ENCODE assay signal across 17 cellular contexts in genomic region chr7:28581351-28581750, GRCh38.
DNase-seq lines count a peak whose midpoint lies in the region; ATAC-seq and TF ChIP-seq lines count a peak whose summit lies in the region.
"Had no signal": no experiment of that assay in that cellular context is flagged by ENCODE, and none has a peak within 500 bp of the region (broad histone marks: within the 10 kb centered on the region; RNA-seq: fewer than 3 reads in every experiment).

No MANE protein-coding gene starts in this region.

- H3K23ac ChIP-seq in mesenchymal stem cell (ENCODE audit: low read length in 2 of 2), result no peak overlapping the region

- H2BK12ac ChIP-seq in mesenchymal stem cell (ENCODE audit: low read length in 2 of 2), result no peak overlapping the region

- peaks cover 2% of the 10 kb centered on the region for H3K79me1 ChIP-seq in mesenchymal stem cell (replicated peaks; ENCODE audit: low read length, poor library complexity, severe bottlenecking)

- H3K27me3 ChIP-seq in mesenchymal stem cell (ENCODE audit: control insufficient read depth in 1 of 2, insufficient read depth in 1 of 2, low read length in 2 of 2) (no peaks in the 10 kb centered on the region), brain microvascular endothelial cell (replicated peaks) (no peaks in the 10 kb centered on the region)

- no peak overlapping the region for H3K4me3 ChIP-seq in Jurkat, Clone E6-1 (ENCODE audit: low read length)
- H3K4me3 ChIP-seq in mesenchymal stem cell (ENCODE audit: insufficient read depth in 1 of 2, low read depth in 1 of 2, low read length in 2 of 2) (no peak overlapping the region), brain microvascular endothelial cell (ENCODE audit: low read depth, low read length) (no peak overlapping the region)

- no peak overlapping the region for H2BK5ac ChIP-seq in mesenchymal stem cell (ENCODE audit: low read depth, low read length, poor library complexity, severe bottlenecking)

- H3K4me1 ChIP-seq in mesenchymal stem cell (ENCODE audit: control insufficient read depth, insufficient read depth, low read depth, low read length), result peaks cover 3% of the 10 kb centered on the region

- peak overlapping the region; percentile 84 for H3K27ac Mint-ChIP-seq in activated CD8-positive, alpha-beta T cell treated with anti-CD3 and anti-CD28 coated beads, Interleukin-2, amount 10 ng/mL, durations not matched to agents 7 days and 5 days
- H3K27ac Mint-ChIP-seq: CD4-positive, alpha-beta memory T cell had no signal

- DNase-seq in NCI-H2171 treated with DMSO at 0.1 percent for 48 hours (lab: John Stamatoyannopoulos, UW) (peak; percentile 6), NCI-H2171 (lab: John Stamatoyannopoulos, UW) (no peak), mesenchymal stem cell (no peak), brain microvascular endothelial cell (no peak), AG08396 (ENCODE audit: low spot score) (no peak)
- peak; percentile 61 for DNase-seq in Jurkat, Clone E6-1 (ENCODE audit: low read depth, low spot score)
- DNase-seq in activated CD8-positive, alpha-beta T cell treated with anti-CD3 and anti-CD28 coated beads, Interleukin-2, amount 10 ng/mL, durations not matched to agents 7 days and 5 days, result peak; percentile 31
- DNase-seq: 8988T; CD4-positive, alpha-beta memory T cell; NCI-H1436 treated with DMSO at 0.1 percent for 48 hours; NCI-H2029; NCI-H510A; NCI-H82; PC-3; RPMI8226; SHP77 treated with DMSO at 0.1 percent for 48 hours had no signal

- H4K91ac ChIP-seq in mesenchymal stem cell (ENCODE audit: low read length), result no peak overlapping the region

- no peaks in the 10 kb centered on the region for H3K36me3 ChIP-seq in mesenchymal stem cell (ENCODE audit: control insufficient read depth in 1 of 2, insufficient read depth in 2 of 2, low read depth in 1 of 2, low read length in 2 of 2)
- H3K36me3 ChIP-seq in brain microvascular endothelial cell (replicated peaks), result no peaks in the 10 kb centered on the region

- H3K4ac ChIP-seq in mesenchymal stem cell (ENCODE audit: low read depth in 1 of 2, low read length in 2 of 2), result no peak overlapping the region

- no peak overlapping the region for H2AFZ ChIP-seq in mesenchymal stem cell (ENCODE audit: low read depth, low read length)

- H4K8ac ChIP-seq in mesenchymal stem cell (ENCODE audit: low read length), result no peak overlapping the region

- CTCF ChIA-PET in activated CD8-positive, alpha-beta T cell treated with anti-CD3 and anti-CD28 coated beads, Interleukin-2, amount 10 ng/mL, durations not matched to agents 7 days and 5 days (lab: Charles Lee), result no interaction called here

- peak; percentile 68 for ATAC-seq in activated CD8-positive, alpha-beta T cell treated with anti-CD3 and anti-CD28 coated beads, Interleukin-2, amount 10 ng/mL, durations not matched to agents 7 days and 5 days
- no peak for ATAC-seq in HG02884 (IDR thresholded peaks at IDR 0.05; ENCODE audit: unreplicated experiment)
- ATAC-seq: PC-3 had no signal

- H3K27ac ChIP-seq in mesenchymal stem cell (ENCODE audit: low read length, poor library complexity, severe bottlenecking) (no peak overlapping the region), brain microvascular endothelial cell (no peak overlapping the region)

- no peak for TF ChIP-seq CTCF in brain microvascular endothelial cell (IDR thresholded peaks at IDR 0.05; ENCODE audit: low read depth, low read length, missing control alignments)

- peaks cover 8% of the 10 kb centered on the region for H3K36me3 Mint-ChIP-seq in activated CD8-positive, alpha-beta T cell treated with anti-CD3 and anti-CD28 coated beads, Interleukin-2, amount 10 ng/mL, durations not matched to agents 7 days and 5 days (ENCODE audit: low read depth)
- H3K36me3 Mint-ChIP-seq: CD4-positive, alpha-beta memory T cell had no signal

- H3K9ac ChIP-seq in mesenchymal stem cell (ENCODE audit: low read length), result no peak overlapping the region

- H3K9me3 Mint-ChIP-seq in activated CD8-positive, alpha-beta T cell treated with anti-CD3 and anti-CD28 coated beads, Interleukin-2, amount 10 ng/mL, durations not matched to agents 7 days and 5 days (ENCODE audit: insufficient read depth), result peaks cover 6% of the 10 kb centered on the region

- 87% methylated on average over 6 of the region's 6 CpGs for WGBS in mesenchymal stem cell

- no peak overlapping the region for H3K18ac ChIP-seq in mesenchymal stem cell (ENCODE audit: low read depth in 1 of 2, low read length in 2 of 2)

- peaks cover 49% of the 10 kb centered on the region for H3K4me1 Mint-ChIP-seq in activated CD8-positive, alpha-beta T cell treated with anti-CD3 and anti-CD28 coated beads, Interleukin-2, amount 10 ng/mL, durations not matched to agents 7 days and 5 days (ENCODE audit: low read depth)
- H3K4me1 Mint-ChIP-seq: CD4-positive, alpha-beta memory T cell had no signal

- peaks cover 10% of the 10 kb centered on the region for H3K27me3 Mint-ChIP-seq in activated CD8-positive, alpha-beta T cell treated with anti-CD3 and anti-CD28 coated beads, Interleukin-2, amount 10 ng/mL, durations not matched to agents 7 days and 5 days (ENCODE audit: low read depth)

- POLR2A ChIA-PET in activated CD8-positive, alpha-beta T cell treated with anti-CD3 and anti-CD28 coated beads, Interleukin-2, amount 10 ng/mL, durations not matched to agents 7 days and 5 days (lab: Charles Lee), result no interaction called here

- H3K4me2 ChIP-seq in mesenchymal stem cell (ENCODE audit: low read length, poor library complexity, severe bottlenecking), result no peak overlapping the region

- no peak overlapping the region for H3K4me3 Mint-ChIP-seq in activated CD8-positive, alpha-beta T cell treated with anti-CD3 and anti-CD28 coated beads, Interleukin-2, amount 10 ng/mL, durations not matched to agents 7 days and 5 days
- H3K4me3 Mint-ChIP-seq: CD4-positive, alpha-beta memory T cell had no signal

- H2BK15ac ChIP-seq in mesenchymal stem cell (ENCODE audit: low read depth, poor library complexity, severe bottlenecking), result no peak overlapping the region

- peak overlapping the region; percentile 16 for H2AK5ac ChIP-seq in mesenchymal stem cell (ENCODE audit: low read length, severe bottlenecking)

- H3K9me3 ChIP-seq in mesenchymal stem cell (ENCODE audit: control insufficient read depth, low read length), result no peaks in the 10 kb centered on the region

- H2BK120ac ChIP-seq in mesenchymal stem cell (ENCODE audit: low read depth, low read length), result no peak overlapping the region

- no peak overlapping the region for H3K14ac ChIP-seq in mesenchymal stem cell (ENCODE audit: low read length in 2 of 2)

- in situ Hi-C loops in brain microvascular endothelial cell (cut with HindIII; ENCODE audit: low pct_ligation_motif_present, low sequenced_read_pairs), result no loop called here

Comparison
In these comparisons a context has a peak if more than half of its experiments do, and no peak if none do; other contexts are left out.
1. DNase-seq: peak in NCI-H2171 treated with DMSO at 0.1 percent for 48 hours (single experiment), Jurkat, Clone E6-1 (single experiment) and activated CD8-positive, alpha-beta T cell treated with anti-CD3 and anti-CD28 coated beads, Interleukin-2, amount 10 ng/mL, durations not matched to agents 7 days and 5 days (single experiment); none in NCI-H2171 (single experiment), mesenchymal stem cell (single experiment), brain microvascular endothelial cell (single experiment) and AG08396 (single experiment).